ENCODE assay signal across 2 cellular contexts in the genomic region with DNA sequence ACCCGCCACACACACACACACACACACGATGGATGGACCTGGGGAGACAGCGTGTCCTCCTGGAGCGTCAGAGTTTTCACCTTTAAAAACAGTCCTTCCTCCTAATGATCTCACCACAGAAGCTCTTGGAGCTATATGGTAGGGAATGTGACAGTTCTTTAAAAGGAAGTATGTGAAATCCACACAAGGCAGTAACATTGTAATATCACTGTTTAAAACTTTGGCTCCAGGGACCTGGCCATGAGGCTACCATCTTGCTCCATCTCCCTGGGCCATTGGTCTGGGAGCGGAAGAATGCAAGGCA.
TF ChIP-seq lines count a peak whose summit lies in the region.

No MANE protein-coding gene starts in this region.

TF ChIP-seq in HEK293, 187 proteins besides CTCF, POLR2A, EP300 and RAD21 (continued from another document and continues in another):
- TF ChIP-seq, protein P1, sequence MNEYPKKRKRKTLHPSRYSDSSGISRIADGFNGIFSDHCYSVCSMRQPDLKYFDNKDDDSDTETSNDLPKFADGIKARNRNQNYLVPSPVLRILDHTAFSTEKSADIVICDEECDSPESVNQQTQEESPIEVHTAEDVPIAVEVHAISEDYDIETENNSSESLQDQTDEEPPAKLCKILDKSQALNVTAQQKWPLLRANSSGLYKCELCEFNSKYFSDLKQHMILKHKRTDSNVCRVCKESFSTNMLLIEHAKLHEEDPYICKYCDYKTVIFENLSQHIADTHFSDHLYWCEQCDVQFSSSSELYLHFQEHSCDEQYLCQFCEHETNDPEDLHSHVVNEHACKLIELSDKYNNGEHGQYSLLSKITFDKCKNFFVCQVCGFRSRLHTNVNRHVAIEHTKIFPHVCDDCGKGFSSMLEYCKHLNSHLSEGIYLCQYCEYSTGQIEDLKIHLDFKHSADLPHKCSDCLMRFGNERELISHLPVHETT (tag by site-specific recombination; IDR thresholded peaks at IDR 0.05): 0 out of 2 replicates have a peak, but pooled peaks have one; percentile 3
- TF ChIP-seq, protein P2, sequence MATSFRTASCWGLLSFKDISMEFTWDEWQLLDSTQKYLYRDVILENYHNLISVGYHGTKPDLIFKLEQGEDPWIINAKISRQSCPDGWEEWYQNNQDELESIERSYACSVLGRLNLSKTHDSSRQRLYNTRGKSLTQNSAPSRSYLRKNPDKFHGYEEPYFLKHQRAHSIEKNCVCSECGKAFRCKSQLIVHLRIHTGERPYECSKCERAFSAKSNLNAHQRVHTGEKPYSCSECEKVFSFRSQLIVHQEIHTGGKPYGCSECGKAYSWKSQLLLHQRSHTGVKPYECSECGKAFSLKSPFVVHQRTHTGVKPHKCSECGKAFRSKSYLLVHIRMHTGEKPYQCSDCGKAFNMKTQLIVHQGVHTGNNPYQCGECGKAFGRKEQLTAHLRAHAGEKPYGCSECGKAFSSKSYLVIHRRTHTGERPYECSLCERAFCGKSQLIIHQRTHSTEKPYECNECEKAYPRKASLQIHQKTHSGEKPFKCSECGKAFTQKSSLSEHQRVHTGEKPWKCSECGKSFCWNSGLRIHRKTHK (tag by site-specific recombination; IDR thresholded peaks at IDR 0.05): no peak
- peak; percentile 34; the same call in 1 of the 2 replicates for TF ChIP-seq ZNF600 (tag by site-specific recombination; IDR thresholded peaks at IDR 0.05)
- no peak for TF ChIP-seq ZNF549 (tag by site-specific recombination; IDR thresholded peaks at IDR 0.05)
- TF ChIP-seq, protein P3, sequence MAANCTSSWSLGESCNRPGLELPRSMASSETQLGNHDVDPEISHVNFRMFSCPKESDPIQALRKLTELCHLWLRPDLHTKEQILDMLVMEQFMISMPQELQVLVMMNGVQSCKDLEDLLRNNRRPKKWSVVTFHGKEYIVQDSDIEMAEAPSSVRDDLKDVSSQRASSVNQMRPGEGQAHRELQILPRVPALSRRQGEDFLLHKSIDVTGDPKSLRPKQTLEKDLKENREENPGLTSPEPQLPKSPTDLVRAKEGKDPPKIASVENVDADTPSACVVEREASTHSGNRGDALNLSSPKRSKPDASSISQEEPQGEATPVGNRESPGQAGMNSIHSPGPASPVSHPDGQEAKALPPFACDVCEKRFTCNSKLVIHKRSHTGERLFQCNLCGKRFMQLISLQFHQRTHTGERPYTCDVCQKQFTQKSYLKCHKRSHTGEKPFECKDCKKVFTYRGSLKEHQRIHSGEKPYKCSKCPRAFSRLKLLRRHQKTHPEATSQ (tag by site-specific recombination; IDR thresholded peaks at IDR 0.05): no peak
- TF ChIP-seq PRDM1 (tag by site-specific recombination; IDR thresholded peaks at IDR 0.05): no peak
- no peak for TF ChIP-seq ZNF19 (tag by site-specific recombination; IDR thresholded peaks at IDR 0.05; ENCODE audit: low read depth)
- no peak for TF ChIP-seq ZNF776 (tag by site-specific recombination; IDR thresholded peaks at IDR 0.05; ENCODE audit: borderline replicate concordance)
- TF ChIP-seq ZBTB48 (tag by site-specific recombination; IDR thresholded peaks at IDR 0.05): no peak
- no peak for TF ChIP-seq ZNF768 (tag by site-specific recombination; IDR thresholded peaks at IDR 0.05)
- TF ChIP-seq, protein P4, sequence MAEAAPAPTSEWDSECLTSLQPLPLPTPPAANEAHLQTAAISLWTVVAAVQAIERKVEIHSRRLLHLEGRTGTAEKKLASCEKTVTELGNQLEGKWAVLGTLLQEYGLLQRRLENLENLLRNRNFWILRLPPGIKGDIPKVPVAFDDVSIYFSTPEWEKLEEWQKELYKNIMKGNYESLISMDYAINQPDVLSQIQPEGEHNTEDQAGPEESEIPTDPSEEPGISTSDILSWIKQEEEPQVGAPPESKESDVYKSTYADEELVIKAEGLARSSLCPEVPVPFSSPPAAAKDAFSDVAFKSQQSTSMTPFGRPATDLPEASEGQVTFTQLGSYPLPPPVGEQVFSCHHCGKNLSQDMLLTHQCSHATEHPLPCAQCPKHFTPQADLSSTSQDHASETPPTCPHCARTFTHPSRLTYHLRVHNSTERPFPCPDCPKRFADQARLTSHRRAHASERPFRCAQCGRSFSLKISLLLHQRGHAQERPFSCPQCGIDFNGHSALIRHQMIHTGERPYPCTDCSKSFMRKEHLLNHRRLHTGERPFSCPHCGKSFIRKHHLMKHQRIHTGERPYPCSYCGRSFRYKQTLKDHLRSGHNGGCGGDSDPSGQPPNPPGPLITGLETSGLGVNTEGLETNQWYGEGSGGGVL (tag by site-specific recombination; IDR thresholded peaks at IDR 0.05): no peak
- no peak for TF ChIP-seq ZNF211 (tag by site-specific recombination; IDR thresholded peaks at IDR 0.05; ENCODE audit: low read depth)
- 0 out of 2 replicates have a peak, but pooled peaks have one; percentile 21 for TF ChIP-seq SP7 (tag by site-specific recombination; IDR thresholded peaks at IDR 0.05)
- TF ChIP-seq ZNF658 (tag by site-specific recombination; IDR thresholded peaks at IDR 0.05): no peak
- no peak for TF ChIP-seq ZNF221 (tag by site-specific recombination; IDR thresholded peaks at IDR 0.05; ENCODE audit: borderline replicate concordance)
- no peak for TF ChIP-seq ZNF433 (tag by site-specific recombination; IDR thresholded peaks at IDR 0.05; ENCODE audit: low read depth)
- TF ChIP-seq ZBTB21 (tag by site-specific recombination; IDR thresholded peaks at IDR 0.05): no peak
- TF ChIP-seq, protein P5, sequence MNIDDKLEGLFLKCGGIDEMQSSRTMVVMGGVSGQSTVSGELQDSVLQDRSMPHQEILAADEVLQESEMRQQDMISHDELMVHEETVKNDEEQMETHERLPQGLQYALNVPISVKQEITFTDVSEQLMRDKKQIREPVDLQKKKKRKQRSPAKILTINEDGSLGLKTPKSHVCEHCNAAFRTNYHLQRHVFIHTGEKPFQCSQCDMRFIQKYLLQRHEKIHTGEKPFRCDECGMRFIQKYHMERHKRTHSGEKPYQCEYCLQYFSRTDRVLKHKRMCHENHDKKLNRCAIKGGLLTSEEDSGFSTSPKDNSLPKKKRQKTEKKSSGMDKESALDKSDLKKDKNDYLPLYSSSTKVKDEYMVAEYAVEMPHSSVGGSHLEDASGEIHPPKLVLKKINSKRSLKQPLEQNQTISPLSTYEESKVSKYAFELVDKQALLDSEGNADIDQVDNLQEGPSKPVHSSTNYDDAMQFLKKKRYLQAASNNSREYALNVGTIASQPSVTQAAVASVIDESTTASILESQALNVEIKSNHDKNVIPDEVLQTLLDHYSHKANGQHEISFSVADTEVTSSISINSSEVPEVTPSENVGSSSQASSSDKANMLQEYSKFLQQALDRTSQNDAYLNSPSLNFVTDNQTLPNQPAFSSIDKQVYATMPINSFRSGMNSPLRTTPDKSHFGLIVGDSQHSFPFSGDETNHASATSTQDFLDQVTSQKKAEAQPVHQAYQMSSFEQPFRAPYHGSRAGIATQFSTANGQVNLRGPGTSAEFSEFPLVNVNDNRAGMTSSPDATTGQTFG (tag by site-specific recombination; IDR thresholded peaks at IDR 0.05; ENCODE audit: borderline replicate concordance): no peak
- TF ChIP-seq HOXD13 (CRISPR knock-in tag; IDR thresholded peaks at IDR 0.05; ENCODE audit: borderline replicate concordance): 0 out of 2 replicates have a peak, but pooled peaks have one; percentile 33

TF ChIP-seq in SK-N-SH, 30 proteins besides CTCF, POLR2A, EP300 and RAD21 (continued from another document):
- TF ChIP-seq, protein P6, sequence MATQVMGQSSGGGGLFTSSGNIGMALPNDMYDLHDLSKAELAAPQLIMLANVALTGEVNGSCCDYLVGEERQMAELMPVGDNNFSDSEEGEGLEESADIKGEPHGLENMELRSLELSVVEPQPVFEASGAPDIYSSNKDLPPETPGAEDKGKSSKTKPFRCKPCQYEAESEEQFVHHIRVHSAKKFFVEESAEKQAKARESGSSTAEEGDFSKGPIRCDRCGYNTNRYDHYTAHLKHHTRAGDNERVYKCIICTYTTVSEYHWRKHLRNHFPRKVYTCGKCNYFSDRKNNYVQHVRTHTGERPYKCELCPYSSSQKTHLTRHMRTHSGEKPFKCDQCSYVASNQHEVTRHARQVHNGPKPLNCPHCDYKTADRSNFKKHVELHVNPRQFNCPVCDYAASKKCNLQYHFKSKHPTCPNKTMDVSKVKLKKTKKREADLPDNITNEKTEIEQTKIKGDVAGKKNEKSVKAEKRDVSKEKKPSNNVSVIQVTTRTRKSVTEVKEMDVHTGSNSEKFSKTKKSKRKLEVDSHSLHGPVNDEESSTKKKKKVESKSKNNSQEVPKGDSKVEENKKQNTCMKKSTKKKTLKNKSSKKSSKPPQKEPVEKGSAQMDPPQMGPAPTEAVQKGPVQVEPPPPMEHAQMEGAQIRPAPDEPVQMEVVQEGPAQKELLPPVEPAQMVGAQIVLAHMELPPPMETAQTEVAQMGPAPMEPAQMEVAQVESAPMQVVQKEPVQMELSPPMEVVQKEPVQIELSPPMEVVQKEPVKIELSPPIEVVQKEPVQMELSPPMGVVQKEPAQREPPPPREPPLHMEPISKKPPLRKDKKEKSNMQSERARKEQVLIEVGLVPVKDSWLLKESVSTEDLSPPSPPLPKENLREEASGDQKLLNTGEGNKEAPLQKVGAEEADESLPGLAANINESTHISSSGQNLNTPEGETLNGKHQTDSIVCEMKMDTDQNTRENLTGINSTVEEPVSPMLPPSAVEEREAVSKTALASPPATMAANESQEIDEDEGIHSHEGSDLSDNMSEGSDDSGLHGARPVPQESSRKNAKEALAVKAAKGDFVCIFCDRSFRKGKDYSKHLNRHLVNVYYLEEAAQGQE (IDR thresholded peaks at IDR 0.05; ENCODE audit: low read depth, low read length): no peak
- TF ChIP-seq TCF12 (IDR thresholded peaks at IDR 0.05) (no peak), RXRA (IDR thresholded peaks at IDR 0.05; ENCODE audit: borderline replicate concordance, low read depth) (no peak), TEAD4 (IDR thresholded peaks at IDR 0.05; ENCODE audit: borderline replicate concordance, insufficient read depth) (no peak), TAF1 (IDR thresholded peaks at IDR 0.05; ENCODE audit: borderline replicate concordance, low read depth, low read length) (no peak), CHD2 (IDR thresholded peaks at IDR 0.05; ENCODE audit: low read length, partially characterized antibody) (no peak), SMC3 (IDR thresholded peaks at IDR 0.05; ENCODE audit: low read depth, low read length) (no peak), NRF1 (IDR thresholded peaks at IDR 0.05; ENCODE audit: low read depth, low read length) (no peak), FOXM1 (IDR thresholded peaks at IDR 0.05; ENCODE audit: low read depth) (no peak; the same call in 1 of the 2 replicates), RFX5 (IDR thresholded peaks at IDR 0.05; ENCODE audit: low read length) (no peak), GATA2 (CRISPR knock-in tag; IDR thresholded peaks at IDR 0.05) (no peak), MEF2A (IDR thresholded peaks at IDR 0.05; ENCODE audit: borderline replicate concordance, low read depth) (no peak)
- TF ChIP-seq, protein P7, sequence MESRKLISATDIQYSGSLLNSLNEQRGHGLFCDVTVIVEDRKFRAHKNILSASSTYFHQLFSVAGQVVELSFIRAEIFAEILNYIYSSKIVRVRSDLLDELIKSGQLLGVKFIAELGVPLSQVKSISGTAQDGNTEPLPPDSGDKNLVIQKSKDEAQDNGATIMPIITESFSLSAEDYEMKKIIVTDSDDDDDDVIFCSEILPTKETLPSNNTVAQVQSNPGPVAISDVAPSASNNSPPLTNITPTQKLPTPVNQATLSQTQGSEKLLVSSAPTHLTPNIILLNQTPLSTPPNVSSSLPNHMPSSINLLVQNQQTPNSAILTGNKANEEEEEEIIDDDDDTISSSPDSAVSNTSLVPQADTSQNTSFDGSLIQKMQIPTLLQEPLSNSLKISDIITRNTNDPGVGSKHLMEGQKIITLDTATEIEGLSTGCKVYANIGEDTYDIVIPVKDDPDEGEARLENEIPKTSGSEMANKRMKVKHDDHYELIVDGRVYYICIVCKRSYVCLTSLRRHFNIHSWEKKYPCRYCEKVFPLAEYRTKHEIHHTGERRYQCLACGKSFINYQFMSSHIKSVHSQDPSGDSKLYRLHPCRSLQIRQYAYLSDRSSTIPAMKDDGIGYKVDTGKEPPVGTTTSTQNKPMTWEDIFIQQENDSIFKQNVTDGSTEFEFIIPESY (IDR thresholded peaks at IDR 0.05; ENCODE audit: borderline replicate concordance, low read depth): no peak
- TF ChIP-seq, protein P8, sequence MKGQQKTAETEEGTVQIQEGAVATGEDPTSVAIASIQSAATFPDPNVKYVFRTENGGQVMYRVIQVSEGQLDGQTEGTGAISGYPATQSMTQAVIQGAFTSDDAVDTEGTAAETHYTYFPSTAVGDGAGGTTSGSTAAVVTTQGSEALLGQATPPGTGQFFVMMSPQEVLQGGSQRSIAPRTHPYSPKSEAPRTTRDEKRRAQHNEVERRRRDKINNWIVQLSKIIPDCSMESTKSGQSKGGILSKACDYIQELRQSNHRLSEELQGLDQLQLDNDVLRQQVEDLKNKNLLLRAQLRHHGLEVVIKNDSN (IDR thresholded peaks at IDR 0.05; ENCODE audit: borderline replicate concordance, low read depth): no peak
- TF ChIP-seq, protein P9, sequence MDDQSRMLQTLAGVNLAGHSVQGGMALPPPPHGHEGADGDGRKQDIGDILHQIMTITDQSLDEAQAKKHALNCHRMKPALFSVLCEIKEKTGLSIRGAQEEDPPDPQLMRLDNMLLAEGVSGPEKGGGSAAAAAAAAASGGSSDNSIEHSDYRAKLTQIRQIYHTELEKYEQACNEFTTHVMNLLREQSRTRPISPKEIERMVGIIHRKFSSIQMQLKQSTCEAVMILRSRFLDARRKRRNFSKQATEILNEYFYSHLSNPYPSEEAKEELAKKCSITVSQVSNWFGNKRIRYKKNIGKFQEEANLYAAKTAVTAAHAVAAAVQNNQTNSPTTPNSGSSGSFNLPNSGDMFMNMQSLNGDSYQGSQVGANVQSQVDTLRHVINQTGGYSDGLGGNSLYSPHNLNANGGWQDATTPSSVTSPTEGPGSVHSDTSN (IDR thresholded peaks at IDR 0.05): no peak
- TF ChIP-seq, protein P10, sequence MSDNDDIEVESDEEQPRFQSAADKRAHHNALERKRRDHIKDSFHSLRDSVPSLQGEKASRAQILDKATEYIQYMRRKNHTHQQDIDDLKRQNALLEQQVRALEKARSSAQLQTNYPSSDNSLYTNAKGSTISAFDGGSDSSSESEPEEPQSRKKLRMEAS (IDR thresholded peaks at IDR 0.05; ENCODE audit: low read depth): no peak
TF ChIP-seq in SK-N-SH: peak in this region for 0.
